ENCODE assay signal across 1 cellular context in the genomic region with DNA sequence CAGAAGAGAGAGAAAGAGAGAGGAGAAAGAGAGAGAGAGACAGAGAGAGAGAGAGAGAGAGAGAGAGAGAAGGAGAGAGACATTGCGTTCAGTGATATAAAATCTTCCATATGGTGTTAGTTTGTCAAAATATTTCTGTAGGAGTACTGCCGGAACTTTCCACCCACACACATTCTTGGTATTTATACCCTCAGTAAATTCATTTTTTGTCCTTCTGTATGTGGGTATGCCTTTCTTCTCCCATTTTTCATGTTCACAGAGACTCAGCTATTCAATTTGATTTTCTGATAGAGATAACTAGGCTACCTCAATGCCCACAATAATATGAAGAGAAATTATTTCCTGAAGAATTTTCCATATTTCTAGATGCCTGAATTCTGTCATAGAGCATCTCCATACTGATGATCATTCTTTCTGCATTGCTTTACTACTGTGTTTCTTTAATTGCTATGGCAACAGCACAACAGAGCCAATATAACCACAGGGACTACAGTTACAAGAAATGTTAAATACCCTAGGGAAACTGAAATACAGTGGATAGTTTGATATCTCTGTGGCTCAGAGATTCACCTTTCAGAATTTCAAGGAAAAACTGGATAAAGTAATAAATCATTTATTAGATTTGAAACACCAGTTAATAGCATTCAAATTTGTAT.
TF ChIP-seq lines count a peak whose summit lies in the region.

No MANE protein-coding gene starts in this region.

TF ChIP-seq in GM23338, 12 proteins besides CTCF, POLR2A, EP300 and RAD21 (continued from another document):
- no peak for TF ChIP-seq ZNF462 (CRISPR knock-in tag; IDR thresholded peaks at IDR 0.05)
- no peak for TF ChIP-seq JUNB (IDR thresholded peaks at IDR 0.05; ENCODE audit: unreplicated experiment)
